In genomic region chr9:110141118-110141797, GRCh38 we compare ENCODE assay signal across 8 cellular contexts.
A peak's percentile ranks its signal among the peaks of the same experiment; 100 is the strongest.
DNase-seq lines count a peak whose midpoint lies in the region; ATAC-seq and TF ChIP-seq lines count a peak whose summit lies in the region.

No MANE protein-coding gene starts in this region.

- no peaks in the 10 kb centered on the region for H3K9me3 ChIP-seq in RWPE2 (ENCODE audit: severe bottlenecking)

- DNase-seq in Caki2 (ENCODE audit: low read depth) (peak; percentile 91), RWPE2 (ENCODE audit: low spot score) (peak; percentile 74), fibroblast of the aortic adventitia (ENCODE audit: low read depth) (peak; percentile 99), pulmonary artery endothelial cell (ENCODE audit: low read depth, low spot score) (peak; percentile 60), G401 (ENCODE audit: low spot score) (no peak)
- no peak for DNase-seq in activated CD4-positive, alpha-beta T cell treated with anti-CD3 and anti-CD28 coated beads, Interleukin-2, amount 50 U/mL, for 4 hours

- no peaks in the 10 kb centered on the region for H3K27me3 ChIP-seq in RWPE2 (ENCODE audit: insufficient read depth, poor library complexity, severe bottlenecking)

- H3K4me3 ChIP-seq in RWPE2 (ENCODE audit: severe bottlenecking) (no peak overlapping the region), fibroblast of the aortic adventitia (ENCODE audit: low read depth, low read length) (no peak overlapping the region)

- H3K27ac ChIP-seq in RWPE2 (ENCODE audit: poor library complexity, severe bottlenecking), result peak overlapping the region; percentile 71

- in situ Hi-C loops in Caki2 (cut with HindIII; ENCODE audit: low pct_unique_long_range_greater_than_20kb, low sequenced_read_pairs) (no loop called here), G401 (cut with HindIII; ENCODE audit: low sequenced_read_pairs) (no loop called here)

- peak; percentile 89 for ATAC-seq in RWPE2 (ENCODE audit: low read depth)
- ATAC-seq in GM21528 (IDR thresholded peaks at IDR 0.05; ENCODE audit: low FRiP score, unreplicated experiment), result no peak
- ATAC-seq in HG03469 (IDR thresholded peaks at IDR 0.05; ENCODE audit: unreplicated experiment), result no peak

- H3K36me3 ChIP-seq in RWPE2 (ENCODE audit: low read depth), result peaks cover 47% of the 10 kb centered on the region

- TF ChIP-seq CTCF in RWPE2 (IDR thresholded peaks at IDR 0.05; ENCODE audit: poor library complexity, severe bottlenecking), result no peak
- TF ChIP-seq CTCF in fibroblast of the aortic adventitia (IDR thresholded peaks at IDR 0.05; ENCODE audit: insufficient read depth, low read length), result no peak

- H3K4me1 ChIP-seq in RWPE2 (ENCODE audit: insufficient read depth, poor library complexity, severe bottlenecking), result peaks cover 32% of the 10 kb centered on the region

Comparison
In these comparisons a context has a peak if more than half of its experiments do, and no peak if none do; other contexts are left out.
1. DNase-seq: peak in Caki2 (single experiment), RWPE2 (single experiment), fibroblast of the aortic adventitia (single experiment) and pulmonary artery endothelial cell (single experiment); none in G401 (single experiment) and activated CD4-positive, alpha-beta T cell treated with anti-CD3 and anti-CD28 coated beads, Interleukin-2, amount 50 U/mL, for 4 hours (0 of 2).